8 cellular contexts compared by ENCODE assay signal in genomic region chr4:165207016-165207430, GRCh38. TPM values are rescaled to one million over a fixed set of nuclear protein-coding genes. Genes with fewer than 3 reads are reported as not detected.
DNase-seq lines count a peak whose midpoint lies in the region; ATAC-seq and TF ChIP-seq lines count a peak whose summit lies in the region.

No MANE protein-coding gene starts in this region.

- peaks cover 60% of the 10 kb centered on the region for H3K4me1 Mint-ChIP-seq in CD8-positive, alpha-beta T cell (ENCODE audit: low read depth)
- peaks cover 43 to 59% (median 58%) of the 10 kb centered on the region in 3 donors for H3K4me1 Mint-ChIP-seq in naive B cell

- H3K36me3 ChIP-seq in CD8-positive, alpha-beta T cell (ENCODE audit: insufficient read depth, low read length), result no peaks in the 10 kb centered on the region
- no peaks in the 10 kb centered on the region for H3K36me3 ChIP-seq in SK-N-MC (ENCODE audit: insufficient read depth, low read length)

- CTCF ChIA-PET in CD8-positive, alpha-beta T cell (lab: Charles Lee), result no interaction called here

- peak; percentile 21 for ATAC-seq in CD8-positive, alpha-beta T cell
- peak; percentile 24 for ATAC-seq in GM19025 (IDR thresholded peaks at IDR 0.05; ENCODE audit: low read depth, unreplicated experiment)
- ATAC-seq in HG03103 (IDR thresholded peaks at IDR 0.05; ENCODE audit: low read depth, unreplicated experiment), result peak; percentile 22
- ATAC-seq in naive B cell (ENCODE audit: low read depth in 2 of 2), result peak; percentile 3 to 7

- no peaks in the 10 kb centered on the region for H3K9me3 ChIP-seq in CD8-positive, alpha-beta T cell (ENCODE audit: low read length)
- no peaks in the 10 kb centered on the region for H3K9me3 ChIP-seq in SK-N-MC (ENCODE audit: low read depth, low read length)

- H3K9me3 Mint-ChIP-seq in CD8-positive, alpha-beta T cell, result no peaks in the 10 kb centered on the region
- no peaks in the 10 kb centered on the region for H3K9me3 Mint-ChIP-seq in naive B cell

- H3K27me3 ChIP-seq in CD8-positive, alpha-beta T cell (ENCODE audit: insufficient read depth, low read length), result no peaks in the 10 kb centered on the region

- intact Hi-C loops in CD8-positive, alpha-beta T cell (cut with DNase I, micrococcal nuclease), result loop anchor here (1.0 to 10.0 kb wide), 7 partner anchors 48 to 120 kb away; partner anchors contain the start of genes MSMO1 (in 2 of the 2) and TMEM192 (in 2 of the 2)

- peaks cover 6% of the 10 kb centered on the region for H3K36me3 Mint-ChIP-seq in CD8-positive, alpha-beta T cell
- no peaks in the 10 kb centered on the region for H3K36me3 Mint-ChIP-seq in naive B cell

- peak overlapping the region; percentile 45 for H3K4me3 ChIP-seq in CD8-positive, alpha-beta T cell (ENCODE audit: low read depth, low read length)
- H3K4me3 ChIP-seq in SK-N-MC (peak overlapping the region; percentile 94), epithelial cell of esophagus (ENCODE audit: low read length) (peak overlapping the region; percentile 54)

- peak overlapping the region; percentile 88 for H3K27ac Mint-ChIP-seq in CD8-positive, alpha-beta T cell
- H3K27ac Mint-ChIP-seq in naive B cell, result peak overlapping the region in 5 of 6 donors; percentile 64 to 95 (median 90)

- no peaks in the 10 kb centered on the region for H3K27me3 Mint-ChIP-seq in CD8-positive, alpha-beta T cell (ENCODE audit: low read depth)
- H3K27me3 Mint-ChIP-seq in naive B cell, result no peaks in the 10 kb centered on the region

- peak overlapping the region; percentile 56 for H3K9ac ChIP-seq in SK-N-MC (ENCODE audit: insufficient read length)

- peak overlapping the region; percentile 90 for H3K4me3 Mint-ChIP-seq in CD8-positive, alpha-beta T cell
- peak overlapping the region; percentile 80 to 98 (median 92) for H3K4me3 Mint-ChIP-seq in naive B cell

- H3K4me1 ChIP-seq in CD8-positive, alpha-beta T cell (ENCODE audit: insufficient read depth, low read length), result peaks cover 31% of the 10 kb centered on the region

- POLR2A ChIA-PET in CD8-positive, alpha-beta T cell (lab: Charles Lee), result interaction anchor here (0.8 kb wide), 1 partner anchor 94 kb away, joined by 3 read pairs; the partner anchor contains the start of gene TMEM192

- DNase-seq in CD8-positive, alpha-beta T cell, result no peak
- no peak for DNase-seq in SK-N-MC (ENCODE audit: low read depth, low spot score)
- DNase-seq in epithelial cell of esophagus (ENCODE audit: low read depth), result peak; percentile 49
- DNase-seq in naive B cell, result no peak
- no peak for DNase-seq in COLO829 (ENCODE audit: low spot score)
- no peak for DNase-seq in DMS 273 treated with DMSO at 0.1 percent for 48 hours (lab: John Stamatoyannopoulos, UW)

- peak overlapping the region; percentile 52 for H3K27ac ChIP-seq in CD8-positive, alpha-beta T cell (ENCODE audit: low read depth, low read length)
- H3K27ac ChIP-seq in SK-N-MC, result no peak overlapping the region

- no peak for TF ChIP-seq CTCF in CD8-positive, alpha-beta T cell (IDR thresholded peaks at IDR 0.05)
- TF ChIP-seq CTCF in epithelial cell of esophagus (IDR thresholded peaks at IDR 0.05; ENCODE audit: insufficient read depth, low read depth, low read length, missing control alignments), result no peak

RNA-seq across cellular contexts. Expression of gene KLHL2, which starts 0.3 kb away (rescaled TPM):
- total RNA-seq in CD8-positive, alpha-beta T cell, result 10 to 100 TPM; 17.5 to 18.4 TPM
- 10 to 100 TPM in 3 of 6 donors, 1 to 10 TPM in 3; 2.6 to 17.6 (median 10.2) TPM for polyA plus RNA-seq in naive B cell (ENCODE audit: low read depth in 6 of 6)
